Comparison of ENCODE assay signal across 33 cellular contexts in the genomic region with DNA sequence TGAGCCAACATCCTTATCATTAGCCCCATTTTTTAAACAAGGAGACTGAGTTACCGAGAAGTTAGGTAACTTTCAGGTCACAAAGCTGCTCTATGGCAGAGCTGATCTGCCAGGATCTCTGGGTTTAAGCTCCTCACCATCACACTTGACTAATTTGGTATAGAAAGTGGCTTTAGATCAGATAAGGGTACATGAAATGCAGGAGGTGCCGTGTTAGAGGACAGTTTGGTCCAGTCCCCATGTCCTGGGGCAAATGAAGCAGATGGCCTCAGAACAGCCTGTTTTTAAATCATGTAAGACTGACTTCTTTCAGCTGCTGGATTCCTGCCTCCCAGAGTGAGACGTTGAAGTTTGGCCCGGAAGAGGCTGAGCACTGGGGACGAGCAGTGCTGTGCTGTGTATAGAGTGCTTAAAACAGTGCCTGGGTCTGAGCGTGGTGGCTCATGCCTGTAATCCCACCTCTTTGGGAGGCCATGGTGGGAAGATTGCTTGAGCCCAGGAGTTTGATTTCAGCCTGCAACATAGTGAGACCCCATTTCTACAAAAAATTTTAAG.
"Had no signal": no experiment of that assay in that cellular context is flagged by ENCODE, and none has a peak within 500 bp of the region (broad histone marks: within the 10 kb centered on the region; RNA-seq: fewer than 3 reads in every experiment).

No MANE protein-coding gene starts in this region.

- H3K4me1 Mint-ChIP-seq: brain, neural crest cell had no signal

- ATAC-seq: activated T-cell treated with anti-CD3 and anti-CD28 coated beads, Interleukin-2, amount 50 U/mL, for 72 hours; gastroesophageal sphincter; left colon; naive thymus-derived CD8-positive, alpha-beta T cell; right cardiac atrium; stimulated activated naive CD8-positive, alpha-beta T cell treated with anti-CD3 and anti-CD28 coated beads, Interleukin-15, amount 100 ng/mL, for 72 hours; T-helper 17 cell; upper lobe of right lung had no signal

- H3K9me3 Mint-ChIP-seq: activated CD4-positive, alpha-beta memory T cell treated with anti-CD3 and anti-CD28 coated beads for 36 hours; activated CD4-positive, alpha-beta T cell treated with anti-CD3 and anti-CD28 coated beads, Interleukin-2, amount 10 ng/mL, durations not matched to agents 24 days and 14 days; activated naive CD4-positive, alpha-beta T cell treated with anti-CD3 and anti-CD28 coated beads, Interleukin-2, amount 10 ng/mL, durations not matched to agents 7 days and 5 days; activated naive CD8-positive, alpha-beta T cell treated with anti-CD3 and anti-CD28 coated beads, Interleukin-2, amount 10 ng/mL, durations not matched to agents 7 days and 5 days; activated T-cell treated with anti-CD3 and anti-CD28 coated beads, Interleukin-2, amount 50 U/mL, for 72 hours; naive thymus-derived CD8-positive, alpha-beta T cell; neural crest cell; stimulated activated naive CD8-positive, alpha-beta T cell treated with anti-CD3 and anti-CD28 coated beads, Interleukin-15, amount 100 ng/mL, for 72 hours had no signal

- H3K4me1 ChIP-seq: ascending aorta, gastroesophageal sphincter, upper lobe of right lung had no signal

- H3K4me3 ChIP-seq: ascending aorta, cardiac muscle cell, coronary artery, dorsolateral prefrontal cortex, gastroesophageal sphincter, spleen, upper lobe of right lung had no signal

- H3K27ac Mint-ChIP-seq: activated CD4-positive, alpha-beta memory T cell treated with anti-CD3 and anti-CD28 coated beads for 36 hours; activated CD4-positive, alpha-beta T cell treated with anti-CD3 and anti-CD28 coated beads, Interleukin-2, amount 10 ng/mL, durations not matched to agents 24 days and 14 days; activated naive CD4-positive, alpha-beta T cell treated with anti-CD3 and anti-CD28 coated beads, Interleukin-2, amount 10 ng/mL, durations not matched to agents 7 days and 5 days; activated naive CD8-positive, alpha-beta T cell treated with anti-CD3 and anti-CD28 coated beads, Interleukin-2, amount 10 ng/mL, durations not matched to agents 7 days and 5 days; activated T-cell treated with anti-CD3 and anti-CD28 coated beads, Interleukin-2, amount 50 U/mL, for 72 hours; brain; stimulated activated naive CD8-positive, alpha-beta T cell treated with anti-CD3 and anti-CD28 coated beads, Interleukin-15, amount 100 ng/mL, for 72 hours; T-helper 17 cell had no signal

- H3K27ac ChIP-seq: ascending aorta, cardiac muscle cell, coronary artery, dorsolateral prefrontal cortex, gastroesophageal sphincter, spleen, upper lobe of right lung, WERI-Rb-1 had no signal

- DNase-seq: activated CD4-positive, alpha-beta memory T cell treated with anti-CD3 and anti-CD28 coated beads for 36 hours; activated CD4-positive, alpha-beta T cell treated with anti-CD3 and anti-CD28 coated beads, Interleukin-2, amount 10 ng/mL, durations not matched to agents 24 days and 14 days; activated CD4-positive, CD25-positive, alpha-beta regulatory T cell treated with anti-CD3 and anti-CD28 coated beads, Interleukin-2, amount 50 U/mL, for 72 hours; activated gamma-delta T cell; activated naive CD4-positive, alpha-beta T cell treated with anti-CD3 and anti-CD28 coated beads, Interleukin-2, amount 10 ng/mL, durations not matched to agents 7 days and 5 days; activated naive CD8-positive, alpha-beta T cell treated with anti-CD3 and anti-CD28 coated beads, Interleukin-2, amount 10 ng/mL, durations not matched to agents 7 days and 5 days; activated T-cell treated with anti-CD3 and anti-CD28 coated beads for 4 hours; activated T-cell treated with anti-CD3 and anti-CD28 coated beads, Interleukin-2, amount 50 U/mL, for 72 hours; cerebellar nuclear complex; dorsolateral prefrontal cortex; effector memory CD4-positive, alpha-beta T cell; erythroblast; hippocampal formation; kidney; left colon; midbrain; naive thymus-derived CD8-positive, alpha-beta T cell; occipital lobe; right cardiac atrium; spleen; stimulated activated naive CD8-positive, alpha-beta T cell treated with anti-CD3 and anti-CD28 coated beads, Interleukin-15, amount 100 ng/mL, for 72 hours; substantia nigra; SW 1271; T-helper 17 cell; T1000; upper lobe of right lung; WERI-Rb-1 had no signal

- H3K27me3 ChIP-seq: ascending aorta, cardiac muscle cell, dorsolateral prefrontal cortex, gastroesophageal sphincter, spleen, upper lobe of right lung had no signal

- H3K36me3 Mint-ChIP-seq: activated CD4-positive, alpha-beta memory T cell treated with anti-CD3 and anti-CD28 coated beads for 36 hours; activated naive CD4-positive, alpha-beta T cell treated with anti-CD3 and anti-CD28 coated beads, Interleukin-2, amount 10 ng/mL, durations not matched to agents 7 days and 5 days; activated naive CD8-positive, alpha-beta T cell treated with anti-CD3 and anti-CD28 coated beads, Interleukin-2, amount 10 ng/mL, durations not matched to agents 7 days and 5 days; brain had no signal

- H3K4me3 Mint-ChIP-seq: activated CD4-positive, alpha-beta memory T cell treated with anti-CD3 and anti-CD28 coated beads for 36 hours; activated CD4-positive, alpha-beta T cell treated with anti-CD3 and anti-CD28 coated beads, Interleukin-2, amount 10 ng/mL, durations not matched to agents 24 days and 14 days; activated naive CD4-positive, alpha-beta T cell treated with anti-CD3 and anti-CD28 coated beads, Interleukin-2, amount 10 ng/mL, durations not matched to agents 7 days and 5 days; activated naive CD8-positive, alpha-beta T cell treated with anti-CD3 and anti-CD28 coated beads, Interleukin-2, amount 10 ng/mL, durations not matched to agents 7 days and 5 days; activated T-cell treated with anti-CD3 and anti-CD28 coated beads, Interleukin-2, amount 50 U/mL, for 72 hours; brain; neural crest cell; stimulated activated naive CD8-positive, alpha-beta T cell treated with anti-CD3 and anti-CD28 coated beads, Interleukin-15, amount 100 ng/mL, for 72 hours; T-helper 17 cell had no signal

- H3K27me3 Mint-ChIP-seq: activated CD4-positive, alpha-beta memory T cell treated with anti-CD3 and anti-CD28 coated beads for 36 hours; activated CD4-positive, alpha-beta T cell treated with anti-CD3 and anti-CD28 coated beads, Interleukin-2, amount 10 ng/mL, durations not matched to agents 24 days and 14 days; activated naive CD4-positive, alpha-beta T cell treated with anti-CD3 and anti-CD28 coated beads, Interleukin-2, amount 10 ng/mL, durations not matched to agents 7 days and 5 days; activated naive CD8-positive, alpha-beta T cell treated with anti-CD3 and anti-CD28 coated beads, Interleukin-2, amount 10 ng/mL, durations not matched to agents 7 days and 5 days; brain; naive thymus-derived CD8-positive, alpha-beta T cell; stimulated activated naive CD8-positive, alpha-beta T cell treated with anti-CD3 and anti-CD28 coated beads, Interleukin-15, amount 100 ng/mL, for 72 hours; T-helper 17 cell had no signal
